Comparison of ENCODE assay signal across 16 cellular contexts in the genomic region with DNA sequence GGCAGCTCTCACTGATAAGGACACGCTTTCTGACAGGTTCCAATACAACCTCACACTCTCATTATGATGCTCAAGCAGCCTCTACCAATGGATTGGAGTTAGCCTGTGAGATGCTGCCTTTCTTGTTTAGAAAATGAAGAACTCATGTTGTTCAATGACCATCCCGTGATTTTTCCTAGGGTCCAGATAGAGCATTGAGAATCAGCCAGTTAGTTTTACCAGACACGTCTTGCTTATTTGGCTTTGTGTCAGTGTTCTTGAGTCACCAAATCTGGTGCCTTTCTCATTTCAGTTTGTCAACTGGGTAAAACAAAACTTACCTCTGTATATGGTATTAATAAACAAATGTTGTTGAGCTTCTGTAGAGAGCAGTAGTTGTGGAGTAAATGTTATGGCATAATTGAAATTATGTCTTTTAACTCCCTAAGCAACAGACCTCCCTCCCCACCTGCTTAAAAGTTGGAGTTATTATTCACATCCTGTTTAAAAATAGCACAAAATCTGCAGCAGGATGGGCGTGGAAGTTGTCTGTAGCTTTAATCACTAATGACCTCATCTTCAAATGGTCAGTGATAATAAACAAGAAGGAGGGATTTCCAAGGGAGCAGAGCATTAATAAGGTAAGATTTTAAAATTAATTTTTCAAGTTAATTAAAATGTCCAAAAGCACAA.
"Had no signal": no experiment of that assay in that cellular context is flagged by ENCODE, and none has a peak within 500 bp of the region (broad histone marks: within the 10 kb centered on the region; RNA-seq: fewer than 3 reads in every experiment).

No MANE protein-coding gene starts in this region.

- H3K36me3 Mint-ChIP-seq: activated CD8-positive, alpha-beta memory T cell treated with anti-CD3 and anti-CD28 coated beads, Interleukin-2, amount 10 ng/mL, durations not matched to agents 7 days and 5 days; activated naive CD4-positive, alpha-beta T cell treated with anti-CD3 and anti-CD28 coated beads, Interleukin-2, amount 50 U/mL, for 72 hours; naive thymus-derived CD8-positive, alpha-beta T cell had no signal

- H3K27me3 Mint-ChIP-seq: activated CD8-positive, alpha-beta memory T cell treated with anti-CD3 and anti-CD28 coated beads, Interleukin-2, amount 10 ng/mL, durations not matched to agents 7 days and 5 days had no signal

- H3K4me1 Mint-ChIP-seq: activated CD8-positive, alpha-beta memory T cell treated with anti-CD3 and anti-CD28 coated beads, Interleukin-2, amount 10 ng/mL, durations not matched to agents 7 days and 5 days; naive thymus-derived CD8-positive, alpha-beta T cell had no signal

- H3K27ac ChIP-seq: coronary artery, gastroesophageal sphincter, neutrophil, parathyroid adenoma had no signal

- H2AFZ ChIP-seq: parathyroid adenoma had no signal

- H3K27me3 ChIP-seq: neutrophil had no signal

- ATAC-seq: activated CD4-positive, CD25-positive, alpha-beta regulatory T cell treated with anti-CD3 and anti-CD28 coated beads, Interleukin-2, amount 50 U/mL, for 24 hours; activated CD8-positive, alpha-beta memory T cell treated with anti-CD3 and anti-CD28 coated beads, Interleukin-2, amount 10 ng/mL, durations not matched to agents 7 days and 5 days; activated naive CD4-positive, alpha-beta T cell treated with anti-CD3 and anti-CD28 coated beads, Interleukin-2, amount 50 U/mL, for 72 hours; gastroesophageal sphincter; left colon; naive thymus-derived CD8-positive, alpha-beta T cell had no signal

- H3K4me1 ChIP-seq: gastroesophageal sphincter, parathyroid adenoma had no signal

- H3K9me3 Mint-ChIP-seq: activated naive CD4-positive, alpha-beta T cell treated with anti-CD3 and anti-CD28 coated beads, Interleukin-2, amount 50 U/mL, for 72 hours; T-helper 2 cell treated with Interferon-gamma antibody and Interleukin-4, amounts not matched to agents 5 μg/mL and 100 μg/mL, for 36 hours had no signal

- H3K27ac Mint-ChIP-seq: activated CD8-positive, alpha-beta memory T cell treated with anti-CD3 and anti-CD28 coated beads, Interleukin-2, amount 10 ng/mL, durations not matched to agents 7 days and 5 days; activated naive CD4-positive, alpha-beta T cell treated with anti-CD3 and anti-CD28 coated beads, Interleukin-2, amount 50 U/mL, for 72 hours; naive thymus-derived CD8-positive, alpha-beta T cell; T-helper 2 cell treated with Interferon-gamma antibody and Interleukin-4, amounts not matched to agents 5 μg/mL and 100 μg/mL, for 36 hours had no signal

- H3K9ac ChIP-seq: parathyroid adenoma had no signal

- H3K9me3 ChIP-seq: gastroesophageal sphincter, neutrophil had no signal

- H3K79me2 ChIP-seq: parathyroid adenoma had no signal

- H3K36me3 ChIP-seq: gastroesophageal sphincter, neutrophil had no signal

- H3K4me3 ChIP-seq: coronary artery, gastroesophageal sphincter had no signal

- H3K4me3 Mint-ChIP-seq: activated CD8-positive, alpha-beta memory T cell treated with anti-CD3 and anti-CD28 coated beads, Interleukin-2, amount 10 ng/mL, durations not matched to agents 7 days and 5 days; naive thymus-derived CD8-positive, alpha-beta T cell; T-helper 2 cell treated with Interferon-gamma antibody and Interleukin-4, amounts not matched to agents 5 μg/mL and 100 μg/mL, for 36 hours had no signal

- DNase-seq: activated CD4-positive, alpha-beta T cell treated with anti-CD3 and anti-CD28 coated beads, Interleukin-2, amount 50 U/mL, for 4 hours; activated CD8-positive, alpha-beta memory T cell treated with anti-CD3 and anti-CD28 coated beads, Interleukin-2, amount 10 ng/mL, durations not matched to agents 7 days and 5 days; activated T-cell treated with anti-CD3 and anti-CD28 coated beads, Interleukin-2, amount 50 U/mL, for 1 hour; central memory CD4-positive, alpha-beta T cell; effector CD4-positive, alpha-beta T cell; left colon; naive thymus-derived CD8-positive, alpha-beta T cell; stimulated activated CD4-positive, alpha-beta T cell treated with anti-CD3 and anti-CD28 coated beads, Interleukin-4, amount 100 ng/mL, for 1 hour; stimulated activated naive CD4-positive, alpha-beta T cell treated with Interleukin-2 at 50 U/mL for 16 hours had no signal
